ENCODE assay signal across 8 cellular contexts in genomic region chr19:38389101-38389925, GRCh38. TPM values are rescaled to one million over a fixed set of nuclear protein-coding genes. Genes with fewer than 3 reads are reported as not detected.
A peak's percentile ranks its signal among the peaks of the same experiment; 100 is the strongest.
DNase-seq lines count a peak whose midpoint lies in the region; ATAC-seq and TF ChIP-seq lines count a peak whose summit lies in the region.

No MANE protein-coding gene starts in this region.

- H3K4me2 ChIP-seq in PC-9 = peak overlapping the region; percentile 81

- peak overlapping the region; percentile 66; the same call in 1 of the 2 replicates for H2AFZ ChIP-seq in PC-9

- H3K4me1 ChIP-seq in PC-9 (replicated peaks; ENCODE audit: insufficient read depth) = peaks cover 8% of the 10 kb centered on the region; the same call in 1 of the 2 replicates

- peak; percentile 32 for DNase-seq in activated CD4-positive, alpha-beta T cell treated with anti-CD3 and anti-CD28 coated beads for 36 hours
- DNase-seq in activated CD4-positive, alpha-beta T cell treated with anti-CD3 and anti-CD28 coated beads for 4 hours = no peak
- DNase-seq in PC-9 = peak in 1 of 2 experiments; percentile 23
- no peak for DNase-seq in effector memory CD8-positive, alpha-beta T cell
- no peak for DNase-seq in natural killer cell treated with Interleukin-12 subunit alpha and Interleukin-12 subunit beta and Interleukin-15 and Interleukin-18, amount 100 ng/mL, for 72 hours (ENCODE audit: low spot score)
- no peak for DNase-seq in lower leg skin (ENCODE audit: low spot score in 2 of 2)

- H3K4me1 Mint-ChIP-seq in activated CD4-positive, alpha-beta T cell treated with anti-CD3 and anti-CD28 coated beads for 36 hours = peaks cover 34% of the 10 kb centered on the region
- H3K4me1 Mint-ChIP-seq in effector memory CD8-positive, alpha-beta T cell (ENCODE audit: low read depth in 2 of 2) = peaks cover 12 to 15% of the 10 kb centered on the region in 2 donors
- H3K4me1 Mint-ChIP-seq in natural killer cell treated with Interleukin-12 subunit alpha and Interleukin-12 subunit beta and Interleukin-15 and Interleukin-18, amount 100 ng/mL, for 72 hours (ENCODE audit: low read depth in 2 of 2) = peaks cover 26 to 29% of the 10 kb centered on the region in 2 donors

- H3K27me3 Mint-ChIP-seq in activated CD4-positive, alpha-beta T cell treated with anti-CD3 and anti-CD28 coated beads for 36 hours = peaks cover 20% of the 10 kb centered on the region
- H3K27me3 Mint-ChIP-seq in effector memory CD8-positive, alpha-beta T cell = no peaks in the 10 kb centered on the region
- peaks cover 27 to 29% of the 10 kb centered on the region in 2 donors for H3K27me3 Mint-ChIP-seq in natural killer cell treated with Interleukin-12 subunit alpha and Interleukin-12 subunit beta and Interleukin-15 and Interleukin-18, amount 100 ng/mL, for 72 hours

- ATAC-seq in activated CD4-positive, alpha-beta T cell treated with anti-CD3 and anti-CD28 coated beads for 36 hours = no peak
- no peak for ATAC-seq in effector memory CD8-positive, alpha-beta T cell (replicated peaks)
- ATAC-seq in natural killer cell treated with Interleukin-12 subunit alpha and Interleukin-12 subunit beta and Interleukin-15 and Interleukin-18, amount 100 ng/mL, for 72 hours = no peak
- no peak for ATAC-seq in HG03439 (IDR thresholded peaks at IDR 0.05; ENCODE audit: unreplicated experiment)
- no peak for ATAC-seq in GM18868 (IDR thresholded peaks at IDR 0.05; ENCODE audit: unreplicated experiment)

- no peak for TF ChIP-seq POLR2A in lower leg skin (IDR thresholded peaks at IDR 0.05)

- peak overlapping the region; percentile 71 for H3K4me3 ChIP-seq in PC-9
- H3K4me3 ChIP-seq in lower leg skin (ENCODE audit: low read depth, poor library complexity, severe bottlenecking) = no peak overlapping the region

- no TSS peak for BruUV-seq in PC-9 (replicated peaks; lab: Mats Ljungman, UMichigan)

- peaks cover 22% of the 10 kb centered on the region; the same call in 1 of the 2 replicates for H3F3A ChIP-seq in PC-9 (ENCODE audit: insufficient read depth, low read depth)

- 8 to 14% methylated on average over 25 to 27 of the region's 28 CpGs for WGBS in lower leg skin, 2 donors

- no peak overlapping the region for H3K27ac ChIP-seq in PC-9

- H3K9me2 ChIP-seq in PC-9 (ENCODE audit: insufficient read depth) = no peaks in the 10 kb centered on the region

- CTCF ChIA-PET in activated CD4-positive, alpha-beta T cell treated with anti-CD3 and anti-CD28 coated beads for 36 hours (lab: Charles Lee) = interaction anchor here (1.0 to 3.6 kb wide), 3 partner anchors 13 to 54 kb away, joined by 3 to 28 read pairs (median 4); partner anchors contain the start of genes CATSPERG, FAM98C and PSMD8
- CTCF ChIA-PET in PC-9 (lab: Charles Lee) = interaction anchor here (0.5 to 3.0 kb wide), 2 partner anchors 13 to 410 kb away, joined by 3 to 29 read pairs; partner anchors contain the start of gene FAM98C

- POLR2A ChIA-PET in activated CD4-positive, alpha-beta T cell treated with anti-CD3 and anti-CD28 coated beads for 36 hours (lab: Charles Lee) = interaction anchor here (1.2 kb wide), 1 partner anchor 345 kb away, joined by 3 read pairs; no protein-coding TSS in a partner anchor
- POLR2A ChIA-PET in PC-9 (lab: Charles Lee; ENCODE audit: unreplicated experiment) = interaction anchor here (0.5 to 0.9 kb wide), 4 partner anchors 15 to 484 kb away, joined by 3 to 10 read pairs (median 4); partner anchors contain the start of gene PSMD8

- H3K9me3 ChIP-seq in PC-9 (ENCODE audit: insufficient read depth, low read depth) = no peaks in the 10 kb centered on the region

- TF ChIP-seq CTCF in PC-9 (conservative IDR thresholded peaks at IDR 0.05) (no peak), lower leg skin (IDR thresholded peaks at IDR 0.05) (no peak)

- peak overlapping the region; percentile 68 for H3K27ac Mint-ChIP-seq in activated CD4-positive, alpha-beta T cell treated with anti-CD3 and anti-CD28 coated beads for 36 hours
- H3K27ac Mint-ChIP-seq in effector memory CD8-positive, alpha-beta T cell = no peak overlapping the region
- H3K27ac Mint-ChIP-seq in natural killer cell treated with Interleukin-12 subunit alpha and Interleukin-12 subunit beta and Interleukin-15 and Interleukin-18, amount 100 ng/mL, for 72 hours = peak overlapping the region in 1 of 2 donors; percentile 13

- H3K4me3 Mint-ChIP-seq in activated CD4-positive, alpha-beta T cell treated with anti-CD3 and anti-CD28 coated beads for 36 hours = peak overlapping the region; percentile 75
- H3K4me3 Mint-ChIP-seq in effector memory CD8-positive, alpha-beta T cell = peak overlapping the region; percentile 60 to 85
- peak overlapping the region; percentile 76 for H3K4me3 Mint-ChIP-seq in natural killer cell treated with Interleukin-12 subunit alpha and Interleukin-12 subunit beta and Interleukin-15 and Interleukin-18, amount 100 ng/mL, for 72 hours

- H3K36me3 Mint-ChIP-seq in activated CD4-positive, alpha-beta T cell treated with anti-CD3 and anti-CD28 coated beads for 36 hours (ENCODE audit: low read depth) = peaks cover 16% of the 10 kb centered on the region
- H3K36me3 Mint-ChIP-seq in effector memory CD8-positive, alpha-beta T cell (ENCODE audit: insufficient read depth) = peaks cover 17% of the 10 kb centered on the region
- H3K36me3 Mint-ChIP-seq in natural killer cell treated with Interleukin-12 subunit alpha and Interleukin-12 subunit beta and Interleukin-15 and Interleukin-18, amount 100 ng/mL, for 72 hours = no peaks in the 10 kb centered on the region

- intact Hi-C loops in activated CD4-positive, alpha-beta T cell treated with anti-CD3 and anti-CD28 coated beads for 36 hours (cut with DNase I, micrococcal nuclease) = loop anchor here (2.0 to 5.0 kb wide), 6 partner anchors 15 to 443 kb away; partner anchors contain the start of genes CATSPERG (in 1 of the 2), ECH1 (in 1 of the 2), EIF3K (in 1 of the 2) and MAP4K1 (in 1 of the 2)
- intact Hi-C loops in PC-9 (cut with micrococcal nuclease; ENCODE audit: unreplicated experiment) = loop anchor here (5.0 to 10.0 kb wide), 2 partner anchors 157 to 485 kb away; partner anchors contain the start of genes SIPA1L3 and WDR87
- intact Hi-C loops in lower leg skin (cut with DNase I; ENCODE audit: low total_unique reads) = no loop called here

- no peaks in the 10 kb centered on the region for H3K79me2 ChIP-seq in PC-9 (ENCODE audit: low read depth)

- H4K20me1 ChIP-seq in PC-9 (ENCODE audit: insufficient read depth) = no peaks in the 10 kb centered on the region

- no peaks in the 10 kb centered on the region for H3K9me3 Mint-ChIP-seq in activated CD4-positive, alpha-beta T cell treated with anti-CD3 and anti-CD28 coated beads for 36 hours (ENCODE audit: low read depth)
- no peaks in the 10 kb centered on the region for H3K9me3 Mint-ChIP-seq in effector memory CD8-positive, alpha-beta T cell
- no peaks in the 10 kb centered on the region for H3K9me3 Mint-ChIP-seq in natural killer cell treated with Interleukin-12 subunit alpha and Interleukin-12 subunit beta and Interleukin-15 and Interleukin-18, amount 100 ng/mL, for 72 hours

- H3K27me3 ChIP-seq in PC-9 (ENCODE audit: insufficient read depth, low read depth) = no peaks in the 10 kb centered on the region

- no peaks in the 10 kb centered on the region for H3K36me3 ChIP-seq in PC-9 (ENCODE audit: low read depth)

RNA-seq across cellular contexts. Expression of gene SPRED3, which starts 0.8 kb away (rescaled TPM):
- 1 to 10 TPM; 3.0 to 4.5 TPM for total RNA-seq in activated CD4-positive, alpha-beta T cell treated with anti-CD3 and anti-CD28 coated beads for 36 hours
- total RNA-seq in PC-9 (2021) = 4.7 and 5.4 TPM in 2 replicates
- total RNA-seq in natural killer cell treated with Interleukin-12 subunit alpha and Interleukin-12 subunit beta and Interleukin-15 and Interleukin-18, amount 100 ng/mL, for 72 hours = 1 to 10 TPM; 2.5 to 4.6 TPM
- total RNA-seq in lower leg skin = 1 to 10 TPM in 2 of 4 donors, under 1 TPM in 2; 0.34 to 1.9 (median 1.1) TPM

RNA-seq across cellular contexts. Expression of gene GGN, which starts 1.5 kb away (rescaled TPM):
- under 1 TPM; 0.30 to 0.51 TPM for total RNA-seq in activated CD4-positive, alpha-beta T cell treated with anti-CD3 and anti-CD28 coated beads for 36 hours
- 1.0 and 2.1 TPM in 2 replicates for total RNA-seq in PC-9 (2021)
- under 1 TPM in 1 of 2 donors, not detected in 1; 0.24 TPM for total RNA-seq in natural killer cell treated with Interleukin-12 subunit alpha and Interleukin-12 subunit beta and Interleukin-15 and Interleukin-18, amount 100 ng/mL, for 72 hours
- total RNA-seq in lower leg skin = 1 to 10 TPM in 3 of 4 donors, under 1 TPM in 1; 0.36 to 1.9 (median 1.5) TPM

RNA-seq across cellular contexts. Expression of gene FAM98C, which starts 13.6 kb away (rescaled TPM):
- 10 to 100 TPM; 19.6 to 24.8 TPM for total RNA-seq in activated CD4-positive, alpha-beta T cell treated with anti-CD3 and anti-CD28 coated beads for 36 hours
- total RNA-seq in PC-9 (2021) (15.8 and 19.5 TPM in 2 replicates), lower leg skin (10 to 100 TPM; 53.6 to 68.5 (median 60.7) TPM)
- total RNA-seq in natural killer cell treated with Interleukin-12 subunit alpha and Interleukin-12 subunit beta and Interleukin-15 and Interleukin-18, amount 100 ng/mL, for 72 hours = 10 to 100 TPM; 21.8 to 25.8 TPM

RNA-seq across cellular contexts. Expression of gene PSMD8, which starts 14.9 kb away (rescaled TPM):
- total RNA-seq in activated CD4-positive, alpha-beta T cell treated with anti-CD3 and anti-CD28 coated beads for 36 hours = 100 to 1,000 TPM; 219 to 275 TPM
- total RNA-seq in PC-9 (2021) (141 and 222 TPM in 2 replicates), lower leg skin (100 to 1,000 TPM; 222 to 319 (median 311) TPM)
- 100 to 1,000 TPM; 133 to 252 TPM for total RNA-seq in natural killer cell treated with Interleukin-12 subunit alpha and Interleukin-12 subunit beta and Interleukin-15 and Interleukin-18, amount 100 ng/mL, for 72 hours

RNA-seq across cellular contexts. Expression of gene RASGRP4, which starts 36.7 kb away (rescaled TPM):
- total RNA-seq in activated CD4-positive, alpha-beta T cell treated with anti-CD3 and anti-CD28 coated beads for 36 hours = 1 to 10 TPM; 5.6 to 5.9 TPM
- total RNA-seq in PC-9 (2021) (not detected in 2 replicates), lower leg skin (1 to 10 TPM; 1.3 to 2.3 (median 1.7) TPM)
- total RNA-seq in natural killer cell treated with Interleukin-12 subunit alpha and Interleukin-12 subunit beta and Interleukin-15 and Interleukin-18, amount 100 ng/mL, for 72 hours = 1 to 10 TPM in 1 of 2 donors, not detected in 1; 1.9 TPM
